In the genomic region with DNA sequence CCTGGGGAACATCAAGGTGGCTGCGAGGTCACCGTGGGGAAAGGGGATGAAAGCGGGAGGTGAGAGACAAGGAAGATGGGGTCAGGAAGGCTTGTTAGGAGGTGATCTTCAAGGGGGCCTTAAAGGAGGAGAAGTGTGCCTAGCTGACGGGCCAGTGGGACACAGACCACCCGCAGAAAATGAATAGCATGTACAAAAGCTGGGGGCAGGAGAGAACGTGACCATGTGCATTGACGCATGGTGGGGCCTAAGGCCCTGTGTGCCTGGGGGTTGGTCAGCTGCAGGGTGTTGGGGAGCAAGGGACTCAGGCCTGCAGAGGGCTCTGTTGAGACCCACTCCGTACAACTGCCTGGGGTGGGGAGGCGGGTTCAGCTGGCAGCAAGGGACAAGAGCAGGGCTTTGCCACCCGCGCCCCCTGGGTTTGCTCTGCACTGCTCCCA, we compare ENCODE assay signal across 11 cellular contexts. TPM values are rescaled to one million over a fixed set of nuclear protein-coding genes. Genes with fewer than 3 reads are reported as not detected.
DNase-seq lines count a peak whose midpoint lies in the region; ATAC-seq and TF ChIP-seq lines count a peak whose summit lies in the region.
"Had no signal": no experiment of that assay in that cellular context is flagged by ENCODE, and none has a peak within 500 bp of the region (broad histone marks: within the 10 kb centered on the region; RNA-seq: fewer than 3 reads in every experiment).

No MANE protein-coding gene starts in this region.

- H3K27ac Mint-ChIP-seq in CD4-positive, alpha-beta memory T cell = peak overlapping the region; percentile 75 to 97 (median 87)

- no CpG with 5 or more reads among the region's 11 CpGs for WGBS in neuronal stem cell (ENCODE audit: extremely low coverage in 2 of 2, insufficient read length in 2 of 2, insufficient replicate concordance in 1 of 2), 2 donors

- H3K14ac ChIP-seq in neuronal stem cell (ENCODE audit: low read length) = no peak overlapping the region

- H3K79me1 ChIP-seq in neuronal stem cell (ENCODE audit: low read depth, low read length) = peaks cover 5% of the 10 kb centered on the region

- H3K4me1 Mint-ChIP-seq in CD4-positive, alpha-beta memory T cell = peaks cover 31 to 67% (median 55%) of the 10 kb centered on the region in 4 donors

- H3K36me3 Mint-ChIP-seq in CD4-positive, alpha-beta memory T cell = peaks cover 15 to 66% of the 10 kb centered on the region in 2 donors

- no peak overlapping the region for H2BK5ac ChIP-seq in neuronal stem cell (ENCODE audit: low read length)

- intact Hi-C loops in CD4-positive, alpha-beta memory T cell (cut with micrococcal nuclease) = loop anchor here (2.0 kb wide), 1 partner anchor 25 kb away; the partner anchor contains the start of gene HSH2D
- intact Hi-C loops in mucosa of descending colon (cut with DNase I, micrococcal nuclease) = loop anchor here in 1 of 2 donors (10.0 kb wide), 1 partner anchor 53 kb away; no protein-coding TSS in a partner anchor

- H3K4me3 Mint-ChIP-seq in CD4-positive, alpha-beta memory T cell = peak overlapping the region in 4 of 8 donors; percentile 23 to 66 (median 56)

- H3K4ac ChIP-seq in neuronal stem cell (ENCODE audit: low read length) = no peak overlapping the region

- peaks cover 65% of the 10 kb centered on the region for H3K4me1 ChIP-seq in CD4-positive, alpha-beta memory T cell (ENCODE audit: insufficient read depth, low read length)
- H3K4me1 ChIP-seq in mucosa of descending colon (ENCODE audit: low read depth) (peaks cover 38% of the 10 kb centered on the region), neuronal stem cell (ENCODE audit: control insufficient read depth in 2 of 2, insufficient read depth in 1 of 2, low read depth in 1 of 2, low read length in 2 of 2) (peaks cover 2 to 4% of the 10 kb centered on the region in 2 donors)
- peaks cover 17% of the 10 kb centered on the region for H3K4me1 ChIP-seq in effector memory CD4-positive, alpha-beta T cell (ENCODE audit: control insufficient read depth, insufficient read depth, low read length, poor library complexity, severe bottlenecking)

- peaks cover 31% of the 10 kb centered on the region for H3K36me3 ChIP-seq in CD4-positive, alpha-beta memory T cell (ENCODE audit: insufficient read depth, low read length)
- H3K36me3 ChIP-seq in mucosa of descending colon (ENCODE audit: low read depth) (peaks cover 17% of the 10 kb centered on the region), neuronal stem cell (replicated peaks in 1 of 2; ENCODE audit: control insufficient read depth in 2 of 2, insufficient read depth in 2 of 2, low read length in 2 of 2) (peaks cover 40 to 80% of the 10 kb centered on the region in 2 donors)
- H3K36me3 ChIP-seq in effector memory CD4-positive, alpha-beta T cell (ENCODE audit: control insufficient read depth, insufficient read depth, low read length) = peaks cover 35% of the 10 kb centered on the region

- DNase-seq in CD4-positive, alpha-beta memory T cell = no peak
- DNase-seq in GM19240 (ENCODE audit: insufficient read length, low spot score) (peak; percentile 42), mucosa of descending colon (peak in 1 of 3 donors; percentile 66), neuronal stem cell (ENCODE audit: low spot score) (no peak), OCI-M1 (lab: John Stamatoyannopoulos, UW) (no peak)
- no peak for DNase-seq in effector memory CD4-positive, alpha-beta T cell
- DNase-seq in stimulated activated CD4-positive, alpha-beta T cell treated with anti-CD3 and anti-CD28 coated beads, Interleukin-2, amount 100 ng/mL, for 48 hours = no peak
- DNase-seq: heart right ventricle, NCI-H2171 treated with DMSO at 0.1 percent for 48 hours had no signal

- H3K4me2 ChIP-seq in neuronal stem cell (ENCODE audit: insufficient read depth, low read length, poor library complexity, severe bottlenecking) = no peak overlapping the region

- H2BK15ac ChIP-seq in neuronal stem cell (ENCODE audit: low read length) = no peak overlapping the region

- no peak overlapping the region for H3K4me3 ChIP-seq in CD4-positive, alpha-beta memory T cell (ENCODE audit: low read length in 2 of 2)
- no peak overlapping the region for H3K4me3 ChIP-seq in mucosa of descending colon
- H3K4me3 ChIP-seq in effector memory CD4-positive, alpha-beta T cell (ENCODE audit: insufficient read depth, low read depth, low read length, poor library complexity, severe bottlenecking) = no peak overlapping the region
- no peak overlapping the region for H3K4me3 ChIP-seq in neuronal stem cell (ENCODE audit: low read length in 2 of 2)

- H3K18ac ChIP-seq in neuronal stem cell (ENCODE audit: low read length) = no peak overlapping the region

- TF ChIP-seq CTCF in VCaP (conservative IDR thresholded peaks at IDR 0.05) (no peak), mucosa of descending colon (IDR thresholded peaks at IDR 0.05) (no peak)

- H3K27me3 ChIP-seq in CD4-positive, alpha-beta memory T cell (ENCODE audit: insufficient read depth, low read length) = no peaks in the 10 kb centered on the region
- H3K27me3 ChIP-seq in effector memory CD4-positive, alpha-beta T cell (replicated peaks; ENCODE audit: control insufficient read depth, insufficient read depth, low read length, poor library complexity, severe bottlenecking) = no peaks in the 10 kb centered on the region
- H3K27me3 ChIP-seq in neuronal stem cell (ENCODE audit: control insufficient read depth in 3 of 3, insufficient read depth in 3 of 3, low read depth in 1 of 3, low read length in 3 of 3) = no peaks in the 10 kb centered on the region
- H3K27me3 ChIP-seq: heart right ventricle had no signal

- no peak overlapping the region for H4K91ac ChIP-seq in neuronal stem cell (ENCODE audit: low read depth, low read length, poor library complexity)

- H3K27me3 Mint-ChIP-seq in CD4-positive, alpha-beta memory T cell = no peaks in the 10 kb centered on the region

- no peak overlapping the region for H3K23ac ChIP-seq in neuronal stem cell (ENCODE audit: low read depth, low read length, poor library complexity)

- H2BK12ac ChIP-seq in neuronal stem cell (ENCODE audit: low read length) = no peak overlapping the region

- POLR2A ChIA-PET in CD4-positive, alpha-beta memory T cell (lab: Charles Lee; ENCODE audit: partially characterized antibody) = interaction anchor here (0.8 to 1.8 kb wide), 2 partner anchors 26 to 68 kb away, joined by 4 to 6 read pairs; partner anchors contain the start of genes FAM32A and HSH2D

- no peaks in the 10 kb centered on the region for H3K9me3 Mint-ChIP-seq in CD4-positive, alpha-beta memory T cell

- ATAC-seq in mucosa of descending colon = peak; percentile 11

- H3K9me3 ChIP-seq in CD4-positive, alpha-beta memory T cell (ENCODE audit: control insufficient read depth in 1 of 2, low read length in 2 of 2) = no peaks in the 10 kb centered on the region
- no peaks in the 10 kb centered on the region for H3K9me3 ChIP-seq in mucosa of descending colon
- H3K9me3 ChIP-seq in effector memory CD4-positive, alpha-beta T cell (ENCODE audit: control insufficient read depth, low read length) = no peaks in the 10 kb centered on the region
- H3K9me3 ChIP-seq in neuronal stem cell (replicated peaks in 1 of 2; ENCODE audit: control insufficient read depth in 2 of 2, insufficient read depth in 1 of 2, low read depth in 1 of 2, low read length in 2 of 2) = no peaks in the 10 kb centered on the region
- H3K9me3 ChIP-seq: heart right ventricle had no signal

- CTCF ChIA-PET in CD4-positive, alpha-beta memory T cell (lab: Charles Lee; ENCODE audit: partially characterized antibody) = interaction anchor here (1.0 to 2.6 kb wide), 7 partner anchors 22 to 76 kb away, joined by 3 to 8 read pairs (median 5); no protein-coding TSS in a partner anchor

- no peak overlapping the region for H2AK5ac ChIP-seq in neuronal stem cell (ENCODE audit: low read depth, low read length)

- H2AFZ ChIP-seq in neuronal stem cell (ENCODE audit: low read length) = no peak overlapping the region

- no peak overlapping the region for H4K8ac ChIP-seq in neuronal stem cell (ENCODE audit: low read depth, low read length)

- no peak overlapping the region for H3K9ac ChIP-seq in neuronal stem cell (ENCODE audit: low read depth, low read length, poor library complexity)

- H3K27ac ChIP-seq in CD4-positive, alpha-beta memory T cell (ENCODE audit: low read depth, low read length) = no peak overlapping the region
- 0 out of 2 replicates have a peak overlapping the region, but pooled peaks have one; percentile 4 for H3K27ac ChIP-seq in VCaP
- no peak overlapping the region for H3K27ac ChIP-seq in effector memory CD4-positive, alpha-beta T cell (ENCODE audit: insufficient read depth, low read length, poor library complexity, severe bottlenecking)
- H3K27ac ChIP-seq in neuronal stem cell (replicated peaks; ENCODE audit: low read length) = no peak overlapping the region

- H2BK120ac ChIP-seq in neuronal stem cell (ENCODE audit: low read depth, low read length) = no peak overlapping the region

RNA-seq across cellular contexts. Expression of gene RAB8A, which starts 5.9 kb away (rescaled TPM):
- 10 to 100 TPM; 85.5 to 86.9 TPM for total RNA-seq in CD4-positive, alpha-beta memory T cell
- polyA plus RNA-seq in CD4-positive, alpha-beta memory T cell = 10 to 100 TPM; 83.9 to 96.8 TPM
- 100 to 1,000 TPM in 2 of 3 donors, 10 to 100 TPM in 1; 85.5 to 129 (median 119) TPM for total RNA-seq in mucosa of descending colon
- polyA plus RNA-seq in neuronal stem cell (2013, experiment 1 of 2) = 43.0 TPM
- 44.3 TPM for polyA plus RNA-seq in neuronal stem cell (2013, experiment 2 of 2)

RNA-seq across cellular contexts. Expression of gene HSH2D, which starts 25.9 kb away (rescaled TPM):
- total RNA-seq in CD4-positive, alpha-beta memory T cell = 10 to 100 TPM; 17.8 to 18.8 TPM
- polyA plus RNA-seq in CD4-positive, alpha-beta memory T cell = 10 to 100 TPM in 1 of 2 donors, 1 to 10 TPM in 1; 5.5 to 12.6 TPM
- total RNA-seq in mucosa of descending colon = 10 to 100 TPM in 2 of 3 donors, 1 to 10 TPM in 1; 8.6 to 23.0 (median 21.5) TPM
- polyA plus RNA-seq in neuronal stem cell (2013, experiment 1 of 2) = 0.01 TPM
- polyA plus RNA-seq in neuronal stem cell (2013, experiment 2 of 2) = 0.04 TPM

RNA-seq across cellular contexts. Expression of gene TPM4, which starts 41.3 kb away (rescaled TPM):
- 10 to 100 TPM; 94.7 to 96.8 TPM for total RNA-seq in CD4-positive, alpha-beta memory T cell
- 100 to 1,000 TPM in 1 of 2 donors, 10 to 100 TPM in 1; 76.7 to 134 TPM for polyA plus RNA-seq in CD4-positive, alpha-beta memory T cell
- 100 to 1,000 TPM; 205 to 373 (median 333) TPM for total RNA-seq in mucosa of descending colon
- polyA plus RNA-seq in neuronal stem cell (2013, experiment 1 of 2) = 413 TPM
- 408 TPM for polyA plus RNA-seq in neuronal stem cell (2013, experiment 2 of 2)

RNA-seq across cellular contexts. Expression of gene CIB3, which starts 55.7 kb away (rescaled TPM):
- not detected for total RNA-seq in CD4-positive, alpha-beta memory T cell
- polyA plus RNA-seq in CD4-positive, alpha-beta memory T cell = not detected
- total RNA-seq in mucosa of descending colon = not detected
- polyA plus RNA-seq in neuronal stem cell (2013, experiment 1 of 2) = not detected
- polyA plus RNA-seq in neuronal stem cell (2013, experiment 2 of 2) = not detected
- total RNA-seq: bronchial epithelial cell, heart right ventricle had no signal
- polyA plus RNA-seq: heart right ventricle had no signal
